Comparison of ENCODE assay signal across 36 cellular contexts in genomic region chr14:29566194-29566593, GRCh38.
"Had no signal": no experiment of that assay in that cellular context is flagged by ENCODE, and none has a peak within 500 bp of the region (broad histone marks: within the 10 kb centered on the region; RNA-seq: fewer than 3 reads in every experiment).

No MANE protein-coding gene starts in this region.

- H3K4me3 ChIP-seq: MG63 had no signal

- H3K27me3 ChIP-seq: MG63 had no signal

- H3K36me3 ChIP-seq: MG63 had no signal

- DNase-seq: Karpas-422, Kasumi-1, MG63, MM.1S, MV-4-11, NCI-H1048, NCI-H1092, NCI-H1092 treated with DMSO at 0.1 percent for 48 hours, NCI-H1105, NCI-H1105 treated with DMSO at 0.1 percent for 48 hours, NCI-H1417, NCI-H1417 treated with DMSO at 0.1 percent for 48 hours, NCI-H1436, NCI-H1436 treated with DMSO at 0.1 percent for 48 hours, NCI-H146, NCI-H1694, NCI-H1694 treated with DMSO at 0.1 percent for 48 hours, NCI-H187, NCI-H187 treated with DMSO at 0.1 percent for 48 hours, NCI-H1930, NCI-H2029, NCI-H2029 treated with DMSO at 0.1 percent for 48 hours, NCI-H2081, NCI-H2081 treated with DMSO at 0.1 percent for 48 hours, NCI-H2107, NCI-H2171, NCI-H2171 treated with DMSO at 0.1 percent for 48 hours, NCI-H2227 treated with DMSO at 0.1 percent for 48 hours, NCI-H226, NCI-H345, NCI-H446, NCI-H446 treated with DMSO at 0.1 percent for 48 hours, NCI-H510A, NCI-H510A treated with DMSO at 0.1 percent for 48 hours, NCI-H524, NCI-H524 treated with DMSO at 0.1 percent for 48 hours had no signal
